15 cellular contexts compared by ENCODE assay signal in the genomic region with DNA sequence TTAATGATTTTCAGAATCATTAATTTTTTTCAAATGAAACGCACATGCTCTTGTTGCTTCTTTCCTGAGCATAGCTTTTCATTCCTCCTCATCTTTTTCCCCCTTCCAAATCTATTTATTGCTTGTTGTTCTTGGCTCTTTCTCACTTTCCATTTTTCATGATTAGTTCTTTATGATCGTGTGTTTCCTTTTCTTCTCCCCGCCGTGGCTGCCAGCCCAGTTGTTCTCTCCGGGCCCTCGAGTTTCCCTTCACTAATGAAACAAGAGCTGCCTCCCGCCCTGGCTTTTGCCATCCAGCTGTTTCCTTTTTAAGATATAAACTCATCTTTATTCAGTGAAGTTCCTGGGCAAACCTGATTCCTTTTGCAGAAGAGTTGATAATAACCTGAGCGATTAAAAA.
A peak's percentile ranks its signal among the peaks of the same experiment; 100 is the strongest.
DNase-seq lines count a peak whose midpoint lies in the region; ATAC-seq and TF ChIP-seq lines count a peak whose summit lies in the region.
"Had no signal": no experiment of that assay in that cellular context is flagged by ENCODE, and none has a peak within 500 bp of the region (broad histone marks: within the 10 kb centered on the region; RNA-seq: fewer than 3 reads in every experiment).

No MANE protein-coding gene starts in this region.

- H3K4me1 ChIP-seq in right cardiac atrium (ENCODE audit: control insufficient read depth, insufficient read depth, low read length): peaks cover 1% of the 10 kb centered on the region
- H3K4me1 ChIP-seq in skeletal muscle satellite cell (ENCODE audit: control insufficient read depth, insufficient read depth, low read length): peaks cover 9% of the 10 kb centered on the region

- H3K36me3 ChIP-seq in skeletal muscle satellite cell (ENCODE audit: insufficient read depth, low read length): no peaks in the 10 kb centered on the region

- peak overlapping the region; percentile 44 for H3K4me2 ChIP-seq in skeletal muscle satellite cell (ENCODE audit: low read length)

- intact Hi-C loops in right cardiac atrium (cut with DNase I): loop anchor here in 1 of 4 donors (10.0 kb wide), 1 partner anchor 165 kb away; no protein-coding TSS in a partner anchor

- no peak overlapping the region for H3K27ac ChIP-seq in right cardiac atrium (ENCODE audit: low read length)

- ATAC-seq in right cardiac atrium: peak; percentile 49 to 76

- 25% methylated on average over 8 of the region's 8 CpGs for WGBS in right cardiac atrium

- no peak overlapping the region for H3K9ac ChIP-seq in skeletal muscle satellite cell (ENCODE audit: low read depth, low read length)

- CTCF ChIA-PET in HEK293T (lab: Yijun Ruan, JAX): interaction anchor here (0.6 to 1.2 kb wide), 3 partner anchors 21 to 1283 kb away, joined by 4 to 5 read pairs (median 4); no protein-coding TSS in a partner anchor

- H3K9me3 ChIP-seq in right cardiac atrium (ENCODE audit: control insufficient read depth, low read length): no peaks in the 10 kb centered on the region
- H3K9me3 ChIP-seq in skeletal muscle satellite cell (replicated peaks; ENCODE audit: low read length): no peaks in the 10 kb centered on the region

- no peak for TF ChIP-seq CTCF in cardiac fibroblast (IDR thresholded peaks at IDR 0.05; ENCODE audit: low read depth, low read length)

- H3K4me3 ChIP-seq in cardiac fibroblast (replicated peaks in 1 of 2; ENCODE audit: low read depth in 2 of 2, low read length in 2 of 2): no peak overlapping the region
- no peak overlapping the region for H3K4me3 ChIP-seq in right cardiac atrium (ENCODE audit: low read length)
- no peak overlapping the region for H3K4me3 ChIP-seq in skeletal muscle satellite cell (ENCODE audit: low read length)

- POLR2A ChIA-PET in HEK293T (lab: Yijun Ruan, JAX): no interaction called here

- H3K27me3 ChIP-seq in right cardiac atrium (ENCODE audit: control insufficient read depth, insufficient read depth): no peaks in the 10 kb centered on the region
- no peaks in the 10 kb centered on the region for H3K27me3 ChIP-seq in skeletal muscle satellite cell (ENCODE audit: control insufficient read depth, insufficient read depth, low read length)

- peak; percentile 27 for DNase-seq in GM03348 (ENCODE audit: low spot score)
- DNase-seq in cardiac fibroblast (ENCODE audit: low read depth in 2 of 2): peak; percentile 32 to 68
- peak; percentile 59 to 87 (median 83) for DNase-seq in right cardiac atrium
- DNase-seq in NCI-H146 treated with DMSO at 0.1 percent for 48 hours (lab: John Stamatoyannopoulos, UW; ENCODE audit: unreplicated experiment): no peak
- no peak for DNase-seq in middle frontal gyrus (ENCODE audit: extremely low spot score, low spot score)
- DNase-seq in HEK293T (ENCODE audit: extremely low spot score): no peak
- no peak for DNase-seq in activated naive CD4-positive, alpha-beta T cell treated with anti-CD3 and anti-CD28 coated beads, Interleukin-2, amount 50 U/mL, for 16 hours
- DNase-seq: DND-41; effector CD4-positive, alpha-beta T cell; Karpas-422; NCI-H226; nucleus accumbens; substantia nigra; T-helper 9 cell had no signal

TF ChIP-seq in HEK293T, 16 proteins besides CTCF, POLR2A, EP300 and RAD21:
- no peak for TF ChIP-seq TARDBP (IDR thresholded peaks at IDR 0.05)
- no peak for TF ChIP-seq BHLHE40 (IDR thresholded peaks at IDR 0.05; ENCODE audit: borderline replicate concordance)
- no peak for TF ChIP-seq L3MBTL2 (conservative IDR thresholded peaks at IDR 0.05)
- no peak for TF ChIP-seq SP1 (IDR thresholded peaks at IDR 0.05)
- TF ChIP-seq ZNF384 (IDR thresholded peaks at IDR 0.05): no peak
- no peak for TF ChIP-seq ARNT (IDR thresholded peaks at IDR 0.05)

Comparison
In these comparisons a context has a peak if more than half of its experiments do, and no peak if none do; other contexts are left out.
1. DNase-seq: peak in GM03348 (single experiment), cardiac fibroblast (2 of 2) and right cardiac atrium (3 of 3); none in NCI-H146 treated with DMSO at 0.1 percent for 48 hours (single experiment), middle frontal gyrus (single experiment), HEK293T (single experiment) and activated naive CD4-positive, alpha-beta T cell treated with anti-CD3 and anti-CD28 coated beads, Interleukin-2, amount 50 U/mL, for 16 hours (single experiment).